In genomic region chr4:29052266-29052665, GRCh38 we compare ENCODE assay signal across 1 cellular context.
TF ChIP-seq lines count a peak whose summit lies in the region.

No MANE protein-coding gene starts in this region.

TF ChIP-seq in GM23338, 12 proteins besides CTCF, POLR2A, EP300 and RAD21 (continued from another document):
- TF ChIP-seq REST (IDR thresholded peaks at IDR 0.05; ENCODE audit: unreplicated experiment) (no peak), ZNF114 (CRISPR knock-in tag; IDR thresholded peaks at IDR 0.05) (no peak), EZH2phosphoT487 (IDR thresholded peaks at IDR 0.05; ENCODE audit: unreplicated experiment) (no peak), NANOG (IDR thresholded peaks at IDR 0.05; ENCODE audit: borderline replicate concordance) (no peak), EZH2 (IDR thresholded peaks at IDR 0.05; ENCODE audit: low read depth, unreplicated experiment) (no peak), ZNF331 (CRISPR knock-in tag; IDR thresholded peaks at IDR 0.05; ENCODE audit: low read depth) (no peak)
